ENCODE assay signal across 10 cellular contexts in the genomic region with DNA sequence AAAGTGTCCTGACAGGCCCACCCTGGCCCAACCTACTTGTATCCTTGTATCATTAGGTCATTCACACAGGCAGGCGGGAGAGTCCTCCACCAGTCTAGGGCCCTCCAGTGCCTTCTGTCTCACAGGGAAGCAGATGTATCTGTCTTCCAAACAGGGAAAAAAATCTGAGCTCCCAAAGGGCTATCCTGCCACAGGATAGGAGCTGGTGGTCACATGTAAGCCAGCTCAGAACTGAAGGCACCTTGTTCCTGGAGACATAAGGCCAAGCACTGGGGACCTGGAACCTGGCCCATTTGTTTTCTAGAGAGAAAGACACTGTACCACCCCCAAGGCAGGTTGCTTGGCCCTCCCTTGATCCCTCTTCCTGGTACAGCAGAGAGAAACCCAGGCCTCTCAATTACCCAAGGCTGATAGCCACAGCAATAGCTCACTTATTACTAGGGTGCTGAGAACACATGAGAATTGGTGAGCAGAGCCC. TPM values are rescaled to one million over a fixed set of nuclear protein-coding genes. Genes with fewer than 3 reads are reported as not detected.
DNase-seq lines count a peak whose midpoint lies in the region; ATAC-seq lines count a peak whose summit lies in the region.
"Had no signal": no experiment of that assay in that cellular context is flagged by ENCODE, and none has a peak within 500 bp of the region (broad histone marks: within the 10 kb centered on the region; RNA-seq: fewer than 3 reads in every experiment).

No MANE protein-coding gene starts in this region.

- ATAC-seq in stimulated activated memory B cell treated with anti-CD40 and anti-IgM and Interleukin-4, amounts not matched to agents 10 μg/mL and 1 μg/mL and 100 μg/mL, for 72 hours = no peak
- ATAC-seq in Right ventricle myocardium superior (ENCODE audit: poor library complexity) (no peak), GM21737 (IDR thresholded peaks at IDR 0.05; ENCODE audit: unreplicated experiment) (no peak)

- peak overlapping the region; percentile 92 to 96 (median 94) for H3K4me3 Mint-ChIP-seq in immature natural killer cell
- peak overlapping the region; percentile 95 for H3K4me3 Mint-ChIP-seq in stimulated activated memory B cell treated with anti-CD40 and anti-IgM and Interleukin-4, amounts not matched to agents 10 μg/mL and 1 μg/mL and 100 μg/mL, for 72 hours

- DNase-seq in DMS53 (lab: John Stamatoyannopoulos, UW) (peak; percentile 51), DMS53 treated with DMSO at 0.1 percent for 48 hours (lab: John Stamatoyannopoulos, UW; ENCODE audit: unreplicated experiment) (no peak), SK-MEL-5 (ENCODE audit: low read depth, low spot score) (peak; percentile 96), immature natural killer cell (no peak), Right ventricle myocardium superior (no peak), SW 1271 (lab: John Stamatoyannopoulos, UW) (no peak)
- DNase-seq: activated CD4-positive, CD25-positive, alpha-beta regulatory T cell treated with anti-CD3 and anti-CD28 coated beads, Interleukin-2, amount 50 U/mL, for 72 hours; NCI-H1436 had no signal

- in situ Hi-C loops in SK-MEL-5 (cut with HindIII; ENCODE audit: low pct_unique_long_range_greater_than_20kb, low sequenced_read_pairs) = no loop called here

- no peaks in the 10 kb centered on the region for H3K9me3 Mint-ChIP-seq in immature natural killer cell
- no peaks in the 10 kb centered on the region for H3K9me3 Mint-ChIP-seq in stimulated activated memory B cell treated with anti-CD40 and anti-IgM and Interleukin-4, amounts not matched to agents 10 μg/mL and 1 μg/mL and 100 μg/mL, for 72 hours

- H3K27ac Mint-ChIP-seq in immature natural killer cell = peak overlapping the region; percentile 84 to 94 (median 90)
- peak overlapping the region; percentile 90 for H3K27ac Mint-ChIP-seq in stimulated activated memory B cell treated with anti-CD40 and anti-IgM and Interleukin-4, amounts not matched to agents 10 μg/mL and 1 μg/mL and 100 μg/mL, for 72 hours

- intact Hi-C loops in Right ventricle myocardium superior (cut with DNase I) = no loop called here

- H3K4me1 Mint-ChIP-seq in immature natural killer cell = peaks cover 27 to 52% of the 10 kb centered on the region in 2 donors
- peaks cover 41% of the 10 kb centered on the region for H3K4me1 Mint-ChIP-seq in stimulated activated memory B cell treated with anti-CD40 and anti-IgM and Interleukin-4, amounts not matched to agents 10 μg/mL and 1 μg/mL and 100 μg/mL, for 72 hours

- H3K36me3 Mint-ChIP-seq in immature natural killer cell = no peaks in the 10 kb centered on the region
- H3K36me3 Mint-ChIP-seq in stimulated activated memory B cell treated with anti-CD40 and anti-IgM and Interleukin-4, amounts not matched to agents 10 μg/mL and 1 μg/mL and 100 μg/mL, for 72 hours = no peaks in the 10 kb centered on the region

- peaks cover 1 to 6% (median 3%) of the 10 kb centered on the region in 3 donors for H3K27me3 Mint-ChIP-seq in immature natural killer cell (ENCODE audit: low read depth in 3 of 3)
- H3K27me3 Mint-ChIP-seq in stimulated activated memory B cell treated with anti-CD40 and anti-IgM and Interleukin-4, amounts not matched to agents 10 μg/mL and 1 μg/mL and 100 μg/mL, for 72 hours = no peaks in the 10 kb centered on the region

RNA-seq across cellular contexts. Expression of gene PLEKHH1, which starts 19.4 kb away (rescaled TPM):
- 143 and 156 TPM in 2 replicates for total RNA-seq in SK-MEL-5 (2014; rRNA removed; shearing (Covaris generic))
- polyA plus RNA-seq in SK-MEL-5 (2015; cell fraction: cytosol; rRNA removed) = 122 and 158 TPM in 2 replicates
- polyA plus RNA-seq in SK-MEL-5 (2015; cell fraction: nucleus; rRNA removed) = 784 and 815 TPM in 2 replicates
- polyA plus RNA-seq in immature natural killer cell = under 1 TPM in 1 of 3 donors, not detected in 2; 0.22 TPM
- total RNA-seq in Right ventricle myocardium superior = 4.4 TPM

RNA-seq across cellular contexts. Expression of gene TMEM229B, which starts 25.1 kb away (rescaled TPM):
- total RNA-seq in SK-MEL-5 (2014; rRNA removed; shearing (Covaris generic)) = 59.2 and 62.3 TPM in 2 replicates
- 81.7 and 93.2 TPM in 2 replicates for polyA plus RNA-seq in SK-MEL-5 (2015; cell fraction: cytosol; rRNA removed)
- polyA plus RNA-seq in SK-MEL-5 (2015; cell fraction: nucleus; rRNA removed) = 23.8 and 41.6 TPM in 2 replicates
- polyA plus RNA-seq in immature natural killer cell = 10 to 100 TPM; 28.0 to 67.1 (median 35.8) TPM
- total RNA-seq in Right ventricle myocardium superior = 2.3 TPM

Comparison
In these comparisons a context has a peak if more than half of its experiments do, and no peak if none do; other contexts are left out.
1. DNase-seq: peak in DMS53 (single experiment) and SK-MEL-5 (single experiment); none in DMS53 treated with DMSO at 0.1 percent for 48 hours (single experiment), immature natural killer cell (0 of 3), Right ventricle myocardium superior (single experiment) and SW 1271 (0 of 2).
2. RNA of gene PLEKHH1, which starts 19.4 kb away (total RNA-seq): 143 to 156 TPM in SK-MEL-5; 4.4 TPM in Right ventricle myocardium superior (single experiment); every median in the first group is over 10 times any median in the second.
3. RNA of gene TMEM229B, which starts 25.1 kb away (total RNA-seq): 59.2 to 62.3 TPM in SK-MEL-5; 2.3 TPM in Right ventricle myocardium superior (single experiment); every median in the first group is over 10 times any median in the second.